9 cellular contexts compared by ENCODE assay signal in genomic region chr7:120402368-120402767, GRCh38.
A peak's percentile ranks its signal among the peaks of the same experiment; 100 is the strongest.
DNase-seq lines count a peak whose midpoint lies in the region; ATAC-seq and TF ChIP-seq lines count a peak whose summit lies in the region.
"Had no signal": no experiment of that assay in that cellular context is flagged by ENCODE, and none has a peak within 500 bp of the region (broad histone marks: within the 10 kb centered on the region; RNA-seq: fewer than 3 reads in every experiment).

No MANE protein-coding gene starts in this region.

- no peaks in the 10 kb centered on the region for H4K20me1 ChIP-seq in hepatocyte (ENCODE audit: insufficient read depth, poor library complexity, severe bottlenecking)
- no peaks in the 10 kb centered on the region for H4K20me1 ChIP-seq in OCI-LY7 (ENCODE audit: insufficient read depth, low read length)

- CTCF ChIA-PET in OCI-LY7 (lab: Charles Lee; ENCODE audit: unreplicated experiment): no interaction called here

- H3K79me2 ChIP-seq in hepatocyte: no peaks in the 10 kb centered on the region
- no peaks in the 10 kb centered on the region for H3K79me2 ChIP-seq in OCI-LY7 (ENCODE audit: insufficient read depth, low read depth, low read length)

- H3K4me1 Mint-ChIP-seq in T-helper 17 cell: no peaks in the 10 kb centered on the region

- no peak overlapping the region for H3K4me3 Mint-ChIP-seq in T-helper 17 cell

- H3K36me3 Mint-ChIP-seq in T-helper 17 cell (ENCODE audit: low read depth): no peaks in the 10 kb centered on the region

- H3K27me3 Mint-ChIP-seq in T-helper 17 cell: no peaks in the 10 kb centered on the region

- peak overlapping the region; percentile 8 for H3K27ac ChIP-seq in hepatocyte
- no peak overlapping the region for H3K27ac ChIP-seq in OCI-LY7 (ENCODE audit: low read depth, low read length, poor library complexity, severe bottlenecking)
- no peak overlapping the region for H3K27ac ChIP-seq in tibial artery

- no peak for TF ChIP-seq CTCF in hepatocyte (IDR thresholded peaks at IDR 0.05; ENCODE audit: poor library complexity)
- no peak for TF ChIP-seq CTCF in OCI-LY7 (conservative IDR thresholded peaks at IDR 0.05; ENCODE audit: low read length)
- no peak for TF ChIP-seq CTCF in tibial artery (IDR thresholded peaks at IDR 0.05)

- POLR2A ChIA-PET in OCI-LY7 (lab: Charles Lee): interaction anchor here (0.7 kb wide), 1 partner anchor 12 kb away, joined by 4 read pairs; no protein-coding TSS in a partner anchor

- no peaks in the 10 kb centered on the region for H3K27me3 ChIP-seq in hepatocyte
- H3K27me3 ChIP-seq in tibial artery: no peaks in the 10 kb centered on the region

- ATAC-seq in GM18520 (IDR thresholded peaks at IDR 0.05; ENCODE audit: unreplicated experiment): peak; percentile 48
- peak; percentile 72 for ATAC-seq in GM21825 (IDR thresholded peaks at IDR 0.05; ENCODE audit: unreplicated experiment)
- ATAC-seq in HG03521 (IDR thresholded peaks at IDR 0.05; ENCODE audit: unreplicated experiment): peak; percentile 58
- no peak for ATAC-seq in T-helper 17 cell

- peaks cover 7% of the 10 kb centered on the region for H3K4me1 ChIP-seq in hepatocyte (ENCODE audit: insufficient read depth)
- no peaks in the 10 kb centered on the region for H3K4me1 ChIP-seq in OCI-LY7 (ENCODE audit: insufficient read depth, low read length, poor library complexity, severe bottlenecking)
- no peaks in the 10 kb centered on the region for H3K4me1 ChIP-seq in tibial artery

- intact Hi-C loops in OCI-LY7 (cut with micrococcal nuclease; ENCODE audit: unreplicated experiment): no loop called here
- intact Hi-C loops in tibial artery (cut with DNase I; ENCODE audit: low total_unique reads): no loop called here

- H3K4me3 ChIP-seq in hepatocyte: no peak overlapping the region
- H3K4me3 ChIP-seq in OCI-LY7 (ENCODE audit: low read depth, low read length, poor library complexity, severe bottlenecking): no peak overlapping the region
- no peak overlapping the region for H3K4me3 ChIP-seq in tibial artery

- H3K4me2 ChIP-seq in hepatocyte (no peak overlapping the region), OCI-LY7 (ENCODE audit: low read length) (no peak overlapping the region)

- no peak overlapping the region for H3K27ac Mint-ChIP-seq in T-helper 17 cell

- no peak for DNase-seq in hepatocyte (ENCODE audit: low spot score)
- DNase-seq in NCI-H2029 (lab: John Stamatoyannopoulos, UW): no peak
- DNase-seq in T-helper 17 cell: no peak
- DNase-seq in OCI-LY7 (ENCODE audit: low spot score): no peak
- DNase-seq in tibial artery: no peak
- DNase-seq: DMS153 had no signal

- WGBS in hepatocyte (ENCODE audit: low lambda C conversion rate, missing lambda C conversion rate): 68% methylated on average over 2 of the region's 2 CpGs

- no peak overlapping the region for H2AFZ ChIP-seq in hepatocyte
- H2AFZ ChIP-seq in OCI-LY7 (ENCODE audit: low read length): no peak overlapping the region

- BruUV-seq in OCI-LY7 (replicated peaks; lab: Mats Ljungman, UMichigan): no TSS peak

- H3K36me3 ChIP-seq in hepatocyte (replicated peaks; ENCODE audit: insufficient read depth, low read depth) (no peaks in the 10 kb centered on the region), OCI-LY7 (ENCODE audit: insufficient read depth, low read length) (no peaks in the 10 kb centered on the region), tibial artery (no peaks in the 10 kb centered on the region)

- H3K9me2 ChIP-seq in hepatocyte (replicated peaks; ENCODE audit: insufficient read depth) (no peaks in the 10 kb centered on the region), OCI-LY7 (ENCODE audit: insufficient read depth, low read length) (no peaks in the 10 kb centered on the region)

- H3K9me3 ChIP-seq in hepatocyte (ENCODE audit: low read depth) (no peaks in the 10 kb centered on the region), T-helper 17 cell (ENCODE audit: control insufficient read depth, low read length, poor library complexity, severe bottlenecking) (no peaks in the 10 kb centered on the region), OCI-LY7 (ENCODE audit: low read length) (no peaks in the 10 kb centered on the region), tibial artery (no peaks in the 10 kb centered on the region)
